ENCODE assay signal across 9 cellular contexts in genomic region chr1:45552309-45552708, GRCh38. TPM values are rescaled to one million over a fixed set of nuclear protein-coding genes. Genes with fewer than 3 reads are reported as not detected.
DNase-seq lines count a peak whose midpoint lies in the region; ATAC-seq and TF ChIP-seq lines count a peak whose summit lies in the region.
"Had no signal": no experiment of that assay in that cellular context is flagged by ENCODE, and none has a peak within 500 bp of the region (broad histone marks: within the 10 kb centered on the region; RNA-seq: fewer than 3 reads in every experiment).

No MANE protein-coding gene starts in this region.

- H3K9me3 ChIP-seq in left ventricle myocardium inferior (replicated peaks) (no peaks in the 10 kb centered on the region), PC-3 (ENCODE audit: low read length) (no peaks in the 10 kb centered on the region), testis (no peaks in the 10 kb centered on the region)

- H3K27ac ChIP-seq in left ventricle myocardium inferior (replicated peaks): no peak overlapping the region
- no peak overlapping the region for H3K27ac ChIP-seq in PC-3 (ENCODE audit: low read length)
- H3K27ac ChIP-seq in foreskin keratinocyte: no peak overlapping the region
- H3K27ac ChIP-seq in testis: no peak overlapping the region

- H3K9me2 ChIP-seq in PC-3 (replicated peaks; ENCODE audit: low read length): no peaks in the 10 kb centered on the region

- WGBS in testis, 2 donors: 63 to 83% methylated on average over 1 of the region's 1 CpG

- H4K20me1 ChIP-seq in PC-3 (ENCODE audit: low read length): no peaks in the 10 kb centered on the region

- peak overlapping the region; percentile 96 for H3K4me2 ChIP-seq in PC-3 (ENCODE audit: low read length)

- H3K4me1 Mint-ChIP-seq in type B pancreatic cell (ENCODE audit: unreplicated experiment): peaks cover 20% of the 10 kb centered on the region

- TF ChIP-seq CTCF in left ventricle myocardium inferior (IDR thresholded peaks at IDR 0.05; ENCODE audit: borderline replicate concordance) (no peak), PC-3 (conservative IDR thresholded peaks at IDR 0.05; ENCODE audit: low read depth, low read length) (no peak), foreskin keratinocyte (conservative IDR thresholded peaks at IDR 0.05) (no peak), type B pancreatic cell (conservative IDR thresholded peaks at IDR 0.05) (no peak), testis (IDR thresholded peaks at IDR 0.05) (no peak)

- H3K36me3 ChIP-seq in left ventricle myocardium inferior: peaks cover 10% of the 10 kb centered on the region
- H3K36me3 ChIP-seq in PC-3 (ENCODE audit: low read depth, low read length): peaks cover 15% of the 10 kb centered on the region; the same call in 1 of the 2 replicates
- H3K36me3 ChIP-seq in testis (ENCODE audit: low read depth, missing control alignments): no peaks in the 10 kb centered on the region

- POLR2A ChIA-PET in PC-3 (lab: Charles Lee; ENCODE audit: unreplicated experiment): interaction anchor here (2.6 kb wide), 1 partner anchor 31 kb away, joined by 21 read pairs; the partner anchor contains the start of gene PRDX1

- no TSS peak for BruUV-seq in PC-3 (replicated peaks; lab: Mats Ljungman, UMichigan)

- H3K4me3 ChIP-seq in left ventricle myocardium inferior: peak overlapping the region; percentile 89
- H3K4me3 ChIP-seq in PC-3 (ENCODE audit: low read length): peak overlapping the region; percentile 92
- no peak overlapping the region for H3K4me3 ChIP-seq in testis

- DNase-seq in left ventricle myocardium inferior (no peak), Right ventricle myocardium inferior (ENCODE audit: missing footprints) (no peak), PC-3 (peak; percentile 63), foreskin keratinocyte (peak; percentile 75 to 89), type B pancreatic cell (ENCODE audit: extremely low spot score, unreplicated experiment) (no peak), testis (no peak)

- peak overlapping the region; percentile 90; the same call in 1 of the 2 replicates for H3K9ac ChIP-seq in PC-3 (ENCODE audit: low read length)

- H3K27me3 ChIP-seq in left ventricle myocardium inferior (ENCODE audit: low read depth): no peaks in the 10 kb centered on the region
- H3K27me3 ChIP-seq in PC-3 (ENCODE audit: low read length): no peaks in the 10 kb centered on the region
- no peaks in the 10 kb centered on the region for H3K27me3 ChIP-seq in foreskin keratinocyte
- H3K27me3 ChIP-seq in testis: no peaks in the 10 kb centered on the region
- H3K27me3 ChIP-seq: cardiac muscle cell had no signal

- CTCF ChIA-PET in PC-3 (lab: Charles Lee): no interaction called here

- no peak for TF ChIP-seq POLR2A in testis (IDR thresholded peaks at IDR 0.05)

- no peak overlapping the region for H2AFZ ChIP-seq in PC-3 (ENCODE audit: low read length)

- no peak for ATAC-seq in Right ventricle myocardium inferior
- ATAC-seq in PC-3: no peak
- peak; percentile 59 for ATAC-seq in foreskin keratinocyte
- ATAC-seq in GM21360 (IDR thresholded peaks at IDR 0.05; ENCODE audit: unreplicated experiment): no peak
- no peak for ATAC-seq in GM21367 (IDR thresholded peaks at IDR 0.05; ENCODE audit: unreplicated experiment)

- H3F3A ChIP-seq in PC-3 (ENCODE audit: low read length, unreplicated experiment): no peaks in the 10 kb centered on the region

- intact Hi-C loops in left ventricle myocardium inferior (cut with micrococcal nuclease): no loop called here
- intact Hi-C loops in Right ventricle myocardium inferior (cut with DNase I): no loop called here
- intact Hi-C loops in PC-3 (cut with micrococcal nuclease): no loop called here
- intact Hi-C loops in testis (cut with DNase I; ENCODE audit: low total_unique reads): no loop called here

- H3K9me3 Mint-ChIP-seq in type B pancreatic cell: no peaks in the 10 kb centered on the region

- H3K27me3 Mint-ChIP-seq in type B pancreatic cell: peaks cover 3% of the 10 kb centered on the region

- H3K4me3 Mint-ChIP-seq in type B pancreatic cell: peak overlapping the region; percentile 77

- peak overlapping the region; percentile 4 for H3K27ac Mint-ChIP-seq in type B pancreatic cell

- H3K79me2 ChIP-seq in PC-3 (ENCODE audit: low read length): peaks cover 48% of the 10 kb centered on the region

- peaks cover 30% of the 10 kb centered on the region for H3K4me1 ChIP-seq in left ventricle myocardium inferior
- peaks cover 15% of the 10 kb centered on the region for H3K4me1 ChIP-seq in PC-3 (ENCODE audit: insufficient read depth, low read length)
- peaks cover 11% of the 10 kb centered on the region for H3K4me1 ChIP-seq in foreskin keratinocyte
- peaks cover 6% of the 10 kb centered on the region for H3K4me1 ChIP-seq in testis

- H3K36me3 Mint-ChIP-seq in type B pancreatic cell: peaks cover 11% of the 10 kb centered on the region

RNA-seq across cellular contexts. Expression of gene AKR1A1, which starts 1.7 kb away (rescaled TPM):
- total RNA-seq in left ventricle myocardium inferior (45.4 TPM), Right ventricle myocardium inferior (55.9 TPM), PC-3 (2014; rRNA removed) (86.1 and 94.9 TPM in 2 replicates), foreskin keratinocyte (144 and 153 TPM in 2 replicates), type B pancreatic cell (ENCODE audit: low replicate concordance) (179 and 185 TPM in 2 replicates), testis (10 to 100 TPM; 51.1 to 60.1 TPM)
- polyA plus RNA-seq in foreskin keratinocyte (142 and 150 TPM in 2 replicates), testis (ENCODE audit: insufficient read depth, low read depth, low replicate concordance) (63.7 TPM)

RNA-seq across cellular contexts. Expression of gene PRDX1, which starts 30.6 kb away (rescaled TPM):
- total RNA-seq in left ventricle myocardium inferior (255 TPM), Right ventricle myocardium inferior (314 TPM), PC-3 (2014; rRNA removed) (749 and 967 TPM in 2 replicates), foreskin keratinocyte (680 and 737 TPM in 2 replicates), type B pancreatic cell (ENCODE audit: low replicate concordance) (255 and 335 TPM in 2 replicates), testis (100 to 1,000 TPM; 180 to 185 TPM)
- polyA plus RNA-seq in foreskin keratinocyte (906 and 916 TPM in 2 replicates), testis (ENCODE audit: insufficient read depth, low read depth, low replicate concordance) (251 TPM)

RNA-seq across cellular contexts. Expression of gene NASP, which starts 31.5 kb away (rescaled TPM):
- 34.5 TPM for total RNA-seq in left ventricle myocardium inferior
- 28.5 TPM for total RNA-seq in Right ventricle myocardium inferior
- total RNA-seq in PC-3 (2014; rRNA removed): 119 and 122 TPM in 2 replicates
- total RNA-seq in foreskin keratinocyte: 107 and 146 TPM in 2 replicates
- 112 and 150 TPM in 2 replicates for polyA plus RNA-seq in foreskin keratinocyte
- 104 and 269 TPM in 2 replicates for total RNA-seq in type B pancreatic cell (ENCODE audit: low replicate concordance)
- 100 to 1,000 TPM; 184 to 194 TPM for total RNA-seq in testis
- 206 TPM for polyA plus RNA-seq in testis (ENCODE audit: insufficient read depth, low read depth, low replicate concordance)

RNA-seq across cellular contexts. Expression of gene MMACHC, which starts 52.2 kb away (rescaled TPM):
- 24.4 TPM for total RNA-seq in left ventricle myocardium inferior
- 26.0 TPM for total RNA-seq in Right ventricle myocardium inferior
- 6.6 and 9.2 TPM in 2 replicates for total RNA-seq in PC-3 (2014; rRNA removed)
- total RNA-seq in foreskin keratinocyte: 10.5 and 12.4 TPM in 2 replicates
- polyA plus RNA-seq in foreskin keratinocyte: 6.4 and 7.7 TPM in 2 replicates
- total RNA-seq in type B pancreatic cell (ENCODE audit: low replicate concordance): 8.0 and 12.7 TPM in 2 replicates
- total RNA-seq in testis: 1 to 10 TPM; 7.1 to 7.3 TPM
- 17.4 TPM for polyA plus RNA-seq in testis (ENCODE audit: insufficient read depth, low read depth, low replicate concordance)

RNA-seq across cellular contexts. Expression of gene CCDC163, which starts 52.4 kb away (rescaled TPM):
- 0.22 TPM for total RNA-seq in left ventricle myocardium inferior
- total RNA-seq in Right ventricle myocardium inferior: 0.41 TPM
- 3.9 and 5.7 TPM in 2 replicates for total RNA-seq in PC-3 (2014; rRNA removed)
- total RNA-seq in foreskin keratinocyte: 1.7 and 2.3 TPM in 2 replicates
- polyA plus RNA-seq in foreskin keratinocyte: 1.2 and 1.4 TPM in 2 replicates
- 1.0 and 2.0 TPM in 2 replicates for total RNA-seq in type B pancreatic cell (ENCODE audit: low replicate concordance)
- 1 to 10 TPM; 2.9 to 4.8 TPM for total RNA-seq in testis
- polyA plus RNA-seq in testis (ENCODE audit: insufficient read depth, low read depth, low replicate concordance): 5.7 TPM

Comparison
In these comparisons a context has a peak if more than half of its experiments do, and no peak if none do; other contexts are left out.
1. DNase-seq: peak in PC-3 (single experiment) and foreskin keratinocyte (2 of 2); none in left ventricle myocardium inferior (single experiment), Right ventricle myocardium inferior (single experiment), type B pancreatic cell (single experiment) and testis (single experiment).
2. H3K4me3 ChIP-seq: peak in left ventricle myocardium inferior (single experiment) and PC-3 (single experiment); none in testis (0 of 2).